17 cellular contexts compared by ENCODE assay signal in genomic region chr1:39250460-39251240, GRCh38. TPM values are rescaled to one million over a fixed set of nuclear protein-coding genes. Genes with fewer than 3 reads are reported as not detected.
DNase-seq lines count a peak whose midpoint lies in the region; ATAC-seq and TF ChIP-seq lines count a peak whose summit lies in the region.
"Had no signal": no experiment of that assay in that cellular context is flagged by ENCODE, and none has a peak within 500 bp of the region (broad histone marks: within the 10 kb centered on the region; RNA-seq: fewer than 3 reads in every experiment).

No MANE protein-coding gene starts in this region.

- H3K4me1 ChIP-seq in mammary epithelial cell (ENCODE audit: insufficient read depth, low read length) = peaks cover 15% of the 10 kb centered on the region
- H3K4me1 ChIP-seq in naive thymus-derived CD4-positive, alpha-beta T cell (ENCODE audit: control insufficient read depth in 2 of 2, insufficient read depth in 2 of 2, low read length in 2 of 2) = no peaks in the 10 kb centered on the region
- H3K4me1 ChIP-seq in heart left ventricle = peaks cover 0 to 31% (median 17%) of the 10 kb centered on the region in 12 donors
- H3K4me1 ChIP-seq: prostate gland, thyroid gland had no signal

- TF ChIP-seq CTCF in mammary epithelial cell (conservative IDR thresholded peaks at IDR 0.05 in 1 of 2, IDR thresholded peaks at IDR 0.05 in 1 of 2; ENCODE audit: extremely low read depth in 1 of 2, insufficient read depth in 1 of 2, low read depth in 1 of 2, low read length in 2 of 2) (no peak), WERI-Rb-1 (IDR thresholded peaks at IDR 0.05; ENCODE audit: low read depth, low read length) (no peak), heart left ventricle (IDR thresholded peaks at IDR 0.05) (no peak)

- in situ Hi-C loops in mammary epithelial cell (cut with MboI; ENCODE audit: low sequenced_read_pairs in 2 of 2) = no loop called here

- DNase-seq in activated T-cell treated with anti-CD3 and anti-CD28 coated beads, Interleukin-2, amount 50 U/mL, for 72 hours = no peak
- DNase-seq in activated T-cell treated with anti-CD3 and anti-CD28 coated beads for 4 hours (no peak), NCI-H2171 treated with DMSO at 0.1 percent for 48 hours (lab: John Stamatoyannopoulos, UW) (peak; percentile 77), mammary epithelial cell (peak; percentile 48), WERI-Rb-1 (no peak), inferior parietal cortex (ENCODE audit: extremely low spot score) (no peak), heart left ventricle (no peak)
- no peak for DNase-seq in naive thymus-derived CD4-positive, alpha-beta T cell
- DNase-seq: activated B cell treated with CpG ODN at 0.5 μM for 24 hours, DMS53, heart right ventricle, HFFc6, left lung, NCI-H2227 treated with DMSO at 0.1 percent for 48 hours, thyroid gland had no signal

- dilution Hi-C loops in mammary epithelial cell (cut with HindIII; ENCODE audit: low sequenced_read_pairs) = loop anchor here (5.0 kb wide), 1 partner anchor 38 kb away; no protein-coding TSS in a partner anchor

- no TSS peak for BruUV-seq in mammary epithelial cell (replicated peaks; lab: Mats Ljungman, UMichigan)

- H3K36me3 Mint-ChIP-seq in activated T-cell treated with anti-CD3 and anti-CD28 coated beads, Interleukin-2, amount 50 U/mL, for 72 hours (ENCODE audit: insufficient read depth in 2 of 2) = peaks cover 8 to 24% of the 10 kb centered on the region in 2 donors
- peaks cover 9 to 27% (median 18%) of the 10 kb centered on the region in 5 donors for H3K36me3 Mint-ChIP-seq in naive thymus-derived CD4-positive, alpha-beta T cell

- no peak overlapping the region for H3K27ac ChIP-seq in mammary epithelial cell (ENCODE audit: insufficient read depth, low read depth, low read length)
- H3K27ac ChIP-seq in naive thymus-derived CD4-positive, alpha-beta T cell (ENCODE audit: low read depth, low read length) = peak overlapping the region; percentile 3
- H3K27ac ChIP-seq in WERI-Rb-1 = no peak overlapping the region
- peak overlapping the region in 1 of 12 donors; percentile 35 for H3K27ac ChIP-seq in heart left ventricle
- H3K27ac ChIP-seq: cardiac muscle cell, heart right ventricle, prostate gland, thyroid gland had no signal

- H3K9ac ChIP-seq in mammary epithelial cell (ENCODE audit: insufficient read depth, low read length) = no peak overlapping the region

- CTCF ChIA-PET in mammary epithelial cell (lab: Charles Lee; ENCODE audit: low non-redundant PET) = interaction anchor here (0.6 to 1.0 kb wide), 2 partner anchors 41 to 59 kb away, joined by 8 to 13 read pairs; no protein-coding TSS in a partner anchor
- CTCF ChIA-PET in naive thymus-derived CD4-positive, alpha-beta T cell (lab: Charles Lee) = interaction anchor here (0.7 to 1.5 kb wide), 4 partner anchors 8 to 67 kb away, joined by 3 to 11 read pairs (median 6); no protein-coding TSS in a partner anchor

- H3K4me3 ChIP-seq in mammary epithelial cell (replicated peaks in 1 of 3; ENCODE audit: insufficient read depth in 1 of 3, low read depth in 2 of 3, low read length in 3 of 3) = no peak overlapping the region
- no peak overlapping the region for H3K4me3 ChIP-seq in naive thymus-derived CD4-positive, alpha-beta T cell (ENCODE audit: low read length)
- H3K4me3 ChIP-seq in WERI-Rb-1 (ENCODE audit: low read depth, low read length) = no peak overlapping the region
- no peak overlapping the region for H3K4me3 ChIP-seq in heart left ventricle
- H3K4me3 ChIP-seq: cardiac muscle cell, heart right ventricle, left lung, prostate gland, thyroid gland had no signal

- 97% methylated on average over 2 of the region's 2 CpGs for WGBS in mammary epithelial cell (ENCODE audit: low coverage, missing lambda C conversion rate)
- whole genome bisulfite sequencing in heart left ventricle, 4 donors = 85 to 96% (median 91%) methylated on average over 2 of the region's 2 CpGs

- H3K27me3 ChIP-seq in mammary epithelial cell (ENCODE audit: insufficient read depth, low read length) (no peaks in the 10 kb centered on the region), WERI-Rb-1 (ENCODE audit: insufficient read depth, low read depth, severe bottlenecking) (no peaks in the 10 kb centered on the region), heart left ventricle (no peaks in the 10 kb centered on the region)
- no peaks in the 10 kb centered on the region for H3K27me3 ChIP-seq in naive thymus-derived CD4-positive, alpha-beta T cell (ENCODE audit: control insufficient read depth in 2 of 2, insufficient read depth in 2 of 2, low read length in 2 of 2)
- H3K27me3 ChIP-seq: cardiac muscle cell, heart right ventricle, left lung, thyroid gland had no signal

- H3K27me3 Mint-ChIP-seq in activated T-cell treated with anti-CD3 and anti-CD28 coated beads, Interleukin-2, amount 50 U/mL, for 72 hours (ENCODE audit: low read depth) = no peaks in the 10 kb centered on the region
- H3K27me3 Mint-ChIP-seq in naive thymus-derived CD4-positive, alpha-beta T cell = no peaks in the 10 kb centered on the region
- H3K27me3 Mint-ChIP-seq: activated B cell treated with CpG ODN at 0.5 μM for 24 hours had no signal

- H4K20me1 ChIP-seq in mammary epithelial cell (ENCODE audit: insufficient read depth, low read length) = no peaks in the 10 kb centered on the region

- no peaks in the 10 kb centered on the region for H3K9me3 ChIP-seq in mammary epithelial cell (replicated peaks; ENCODE audit: insufficient read depth, low read length)
- H3K9me3 ChIP-seq in naive thymus-derived CD4-positive, alpha-beta T cell (ENCODE audit: control insufficient read depth in 2 of 3, low read length in 3 of 3) = no peaks in the 10 kb centered on the region
- no peaks in the 10 kb centered on the region for H3K9me3 ChIP-seq in WERI-Rb-1 (ENCODE audit: severe bottlenecking)
- H3K9me3 ChIP-seq in heart left ventricle = no peaks in the 10 kb centered on the region
- H3K9me3 ChIP-seq: heart right ventricle, left lung, prostate gland, thyroid gland had no signal

- no peak overlapping the region for H3K4me2 ChIP-seq in mammary epithelial cell (ENCODE audit: insufficient read depth, low read depth, low read length)

- ATAC-seq in activated T-cell treated with anti-CD3 and anti-CD28 coated beads, Interleukin-2, amount 50 U/mL, for 72 hours (replicated peaks in 1 of 2) = no peak
- no peak for ATAC-seq in naive thymus-derived CD4-positive, alpha-beta T cell
- no peak for ATAC-seq in heart left ventricle
- ATAC-seq: heart right ventricle, left lung had no signal

- H3K4me3 Mint-ChIP-seq in activated T-cell treated with anti-CD3 and anti-CD28 coated beads, Interleukin-2, amount 50 U/mL, for 72 hours = no peak overlapping the region
- H3K4me3 Mint-ChIP-seq in naive thymus-derived CD4-positive, alpha-beta T cell = no peak overlapping the region
- H3K4me3 Mint-ChIP-seq: activated B cell treated with CpG ODN at 0.5 μM for 24 hours, HFFc6 had no signal

- H3K36me3 ChIP-seq in mammary epithelial cell (ENCODE audit: insufficient read depth, low read length) (peaks cover 8% of the 10 kb centered on the region), WERI-Rb-1 (peaks cover 47% of the 10 kb centered on the region), heart left ventricle (peaks cover 0 to 65% (median 42%) of the 10 kb centered on the region in 9 donors)
- H3K36me3 ChIP-seq in naive thymus-derived CD4-positive, alpha-beta T cell (ENCODE audit: control insufficient read depth in 2 of 3, insufficient read depth in 3 of 3, low read length in 3 of 3) = peaks cover 9 to 46% (median 10%) of the 10 kb centered on the region in 3 experiments
- H3K36me3 ChIP-seq: prostate gland had no signal

- no peak for TF ChIP-seq POLR2A in heart left ventricle (IDR thresholded peaks at IDR 0.05)

- H3K27ac Mint-ChIP-seq in activated T-cell treated with anti-CD3 and anti-CD28 coated beads, Interleukin-2, amount 50 U/mL, for 72 hours = peak overlapping the region; percentile 67
- H3K27ac Mint-ChIP-seq in naive thymus-derived CD4-positive, alpha-beta T cell = peak overlapping the region; percentile 7 to 79 (median 45)
- H3K27ac Mint-ChIP-seq: activated B cell treated with CpG ODN at 0.5 μM for 24 hours, HFFc6 had no signal

- no peak overlapping the region for H2AFZ ChIP-seq in mammary epithelial cell (ENCODE audit: low read depth, low read length)

- H3K4me1 Mint-ChIP-seq in activated T-cell treated with anti-CD3 and anti-CD28 coated beads, Interleukin-2, amount 50 U/mL, for 72 hours (ENCODE audit: low read depth) = peaks cover 11% of the 10 kb centered on the region
- peaks cover 17 to 65% (median 41%) of the 10 kb centered on the region in 7 donors for H3K4me1 Mint-ChIP-seq in naive thymus-derived CD4-positive, alpha-beta T cell
- H3K4me1 Mint-ChIP-seq: activated B cell treated with CpG ODN at 0.5 μM for 24 hours had no signal

- intact Hi-C loops in mammary epithelial cell (cut with micrococcal nuclease) = no loop called here
- intact Hi-C loops in naive thymus-derived CD4-positive, alpha-beta T cell (cut with micrococcal nuclease) = no loop called here
- intact Hi-C loops in heart left ventricle (cut with DNase I) = loop anchor here in 1 of 10 donors (5.0 kb wide), 1 partner anchor 53 kb away; no protein-coding TSS in a partner anchor

- H3K79me2 ChIP-seq in mammary epithelial cell (ENCODE audit: insufficient read depth, low read length) = peaks cover 77% of the 10 kb centered on the region

- no peaks in the 10 kb centered on the region for H3K9me3 Mint-ChIP-seq in activated T-cell treated with anti-CD3 and anti-CD28 coated beads, Interleukin-2, amount 50 U/mL, for 72 hours
- no peaks in the 10 kb centered on the region for H3K9me3 Mint-ChIP-seq in naive thymus-derived CD4-positive, alpha-beta T cell
- H3K9me3 Mint-ChIP-seq: activated B cell treated with CpG ODN at 0.5 μM for 24 hours, HFFc6 had no signal

- POLR2A ChIA-PET in naive thymus-derived CD4-positive, alpha-beta T cell (lab: Charles Lee) = interaction anchor here (0.6 to 1.9 kb wide), 7 partner anchors 8 to 161 kb away, joined by 3 to 6 read pairs (median 3); no protein-coding TSS in a partner anchor

RNA-seq across cellular contexts. Expression of gene MACF1, which starts 46.2 kb away (rescaled TPM):
- 100 to 1,000 TPM; 169 to 292 TPM for total RNA-seq in activated T-cell treated with anti-CD3 and anti-CD28 coated beads, Interleukin-2, amount 50 U/mL, for 72 hours
- total RNA-seq in mammary epithelial cell = 100 to 1,000 TPM; 304 to 440 TPM
- polyA plus RNA-seq in mammary epithelial cell = 46.4 TPM
- polyA minus RNA-seq in mammary epithelial cell = 258 TPM
- 100 to 1,000 TPM; 282 to 409 (median 335) TPM for total RNA-seq in naive thymus-derived CD4-positive, alpha-beta T cell
- polyA plus RNA-seq in naive thymus-derived CD4-positive, alpha-beta T cell = 10 to 100 TPM; 21.2 to 90.3 TPM
- total RNA-seq in heart left ventricle = 100 to 1,000 TPM; 183 to 436 (median 290) TPM
- polyA plus RNA-seq in heart left ventricle = 100 to 1,000 TPM; 102 to 120 TPM

Comparison
In these comparisons a context has a peak if more than half of its experiments do, and no peak if none do; other contexts are left out.
1. DNase-seq: peak in NCI-H2171 treated with DMSO at 0.1 percent for 48 hours (single experiment) and mammary epithelial cell (single experiment); none in activated T-cell treated with anti-CD3 and anti-CD28 coated beads, Interleukin-2, amount 50 U/mL, for 72 hours (0 of 2), activated T-cell treated with anti-CD3 and anti-CD28 coated beads for 4 hours (single experiment), naive thymus-derived CD4-positive, alpha-beta T cell (0 of 9), WERI-Rb-1 (single experiment), inferior parietal cortex (single experiment) and heart left ventricle (0 of 5).